ENCODE assay signal across 1 cellular context in the genomic region with DNA sequence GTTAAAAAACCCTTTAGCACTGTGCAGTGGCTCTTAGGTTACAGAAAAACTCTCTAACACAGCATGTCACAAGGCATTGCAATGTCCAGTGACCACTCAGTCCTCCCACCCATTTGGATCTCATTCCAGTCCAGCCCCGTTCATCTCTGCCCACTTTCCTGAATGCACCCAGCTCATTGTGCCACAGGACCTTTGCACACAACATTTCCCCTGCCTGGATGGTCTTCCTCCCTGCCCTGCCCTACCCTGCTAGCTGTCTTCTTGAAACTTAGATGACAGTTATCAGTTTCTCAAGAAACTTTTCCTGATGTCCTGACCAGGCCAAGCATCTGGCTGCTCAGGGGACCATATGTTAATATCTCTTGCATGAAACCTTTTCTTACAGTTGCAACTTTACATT.
TF ChIP-seq lines count a peak whose summit lies in the region.

No MANE protein-coding gene starts in this region.

TF ChIP-seq in IMR-90, 13 proteins besides CTCF, POLR2A, EP300 and RAD21:
- TF ChIP-seq ELK1 (IDR thresholded peaks at IDR 0.05; ENCODE audit: borderline replicate concordance, low read depth, low read length), result no peak
- TF ChIP-seq MXI1 (IDR thresholded peaks at IDR 0.05; ENCODE audit: borderline replicate concordance, low read depth, low read length), result no peak
- no peak for TF ChIP-seq CEBPB (IDR thresholded peaks at IDR 0.05; ENCODE audit: low read depth, low read length)
- TF ChIP-seq BHLHE40 (IDR thresholded peaks at IDR 0.05; ENCODE audit: low read depth, low read length), result no peak
- TF ChIP-seq MAZ (IDR thresholded peaks at IDR 0.05; ENCODE audit: borderline replicate concordance, low read depth, low read length), result no peak
- TF ChIP-seq RFX5 (IDR thresholded peaks at IDR 0.05; ENCODE audit: low read depth, low read length), result no peak
- TF ChIP-seq RCOR1 (IDR thresholded peaks at IDR 0.05; ENCODE audit: insufficient replicate concordance, low read length), result no peak
- TF ChIP-seq SMC3 (IDR thresholded peaks at IDR 0.05; ENCODE audit: low read depth, low read length), result no peak
- no peak for TF ChIP-seq NFE2L2 (IDR thresholded peaks at IDR 0.05; ENCODE audit: low read depth, low read length)
- TF ChIP-seq MAFK (IDR thresholded peaks at IDR 0.05; ENCODE audit: low read depth, low read length), result no peak
- TF ChIP-seq CHD1 (IDR thresholded peaks at IDR 0.05; ENCODE audit: low read depth, low read length), result no peak
- no peak for TF ChIP-seq USF2 (IDR thresholded peaks at IDR 0.05; ENCODE audit: low read depth, low read length)
- no peak for TF ChIP-seq FOS (IDR thresholded peaks at IDR 0.05; ENCODE audit: low read depth, low read length)
